Comparison of ENCODE assay signal across 1 cellular context in genomic region chr2:31008571-31009114, GRCh38.
TF ChIP-seq lines count a peak whose summit lies in the region.

No MANE protein-coding gene starts in this region.

TF ChIP-seq in HepG2, 621 proteins besides CTCF, POLR2A, EP300 and RAD21 (continued from another document):
- TF ChIP-seq LBX2 (CRISPR knock-in tag; IDR thresholded peaks at IDR 0.05; ENCODE audit: borderline replicate concordance) (no peak), FOXC1 (CRISPR knock-in tag; IDR thresholded peaks at IDR 0.05; ENCODE audit: borderline replicate concordance) (no peak), ZNF446 (CRISPR knock-in tag; IDR thresholded peaks at IDR 0.05) (no peak), USF2 (IDR thresholded peaks at IDR 0.05; ENCODE audit: low read depth, low read length) (no peak), USF2 (CRISPR knock-in tag; IDR thresholded peaks at IDR 0.05; ENCODE audit: borderline replicate concordance) (no peak), MEIS1 (CRISPR knock-in tag; IDR thresholded peaks at IDR 0.05; ENCODE audit: borderline replicate concordance) (no peak), ZNF547 (CRISPR knock-in tag; IDR thresholded peaks at IDR 0.05) (no peak), FOSL2 (CRISPR knock-in tag; IDR thresholded peaks at IDR 0.05) (no peak), ZBTB43 (CRISPR knock-in tag; conservative IDR thresholded peaks at IDR 0.05) (no peak), FLYWCH1 (CRISPR knock-in tag; IDR thresholded peaks at IDR 0.05) (no peak), ZNF12 (CRISPR knock-in tag; IDR thresholded peaks at IDR 0.05) (no peak)
- TF ChIP-seq, protein P1, sequence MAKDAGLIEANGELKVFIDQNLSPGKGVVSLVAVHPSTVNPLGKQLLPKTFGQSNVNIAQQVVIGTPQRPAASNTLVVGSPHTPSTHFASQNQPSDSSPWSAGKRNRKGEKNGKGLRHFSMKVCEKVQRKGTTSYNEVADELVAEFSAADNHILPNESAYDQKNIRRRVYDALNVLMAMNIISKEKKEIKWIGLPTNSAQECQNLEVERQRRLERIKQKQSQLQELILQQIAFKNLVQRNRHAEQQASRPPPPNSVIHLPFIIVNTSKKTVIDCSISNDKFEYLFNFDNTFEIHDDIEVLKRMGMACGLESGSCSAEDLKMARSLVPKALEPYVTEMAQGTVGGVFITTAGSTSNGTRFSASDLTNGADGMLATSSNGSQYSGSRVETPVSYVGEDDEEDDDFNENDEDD (CRISPR knock-in tag; IDR thresholded peaks at IDR 0.05; ENCODE audit: borderline replicate concordance), result no peak
- TF ChIP-seq, protein P2, sequence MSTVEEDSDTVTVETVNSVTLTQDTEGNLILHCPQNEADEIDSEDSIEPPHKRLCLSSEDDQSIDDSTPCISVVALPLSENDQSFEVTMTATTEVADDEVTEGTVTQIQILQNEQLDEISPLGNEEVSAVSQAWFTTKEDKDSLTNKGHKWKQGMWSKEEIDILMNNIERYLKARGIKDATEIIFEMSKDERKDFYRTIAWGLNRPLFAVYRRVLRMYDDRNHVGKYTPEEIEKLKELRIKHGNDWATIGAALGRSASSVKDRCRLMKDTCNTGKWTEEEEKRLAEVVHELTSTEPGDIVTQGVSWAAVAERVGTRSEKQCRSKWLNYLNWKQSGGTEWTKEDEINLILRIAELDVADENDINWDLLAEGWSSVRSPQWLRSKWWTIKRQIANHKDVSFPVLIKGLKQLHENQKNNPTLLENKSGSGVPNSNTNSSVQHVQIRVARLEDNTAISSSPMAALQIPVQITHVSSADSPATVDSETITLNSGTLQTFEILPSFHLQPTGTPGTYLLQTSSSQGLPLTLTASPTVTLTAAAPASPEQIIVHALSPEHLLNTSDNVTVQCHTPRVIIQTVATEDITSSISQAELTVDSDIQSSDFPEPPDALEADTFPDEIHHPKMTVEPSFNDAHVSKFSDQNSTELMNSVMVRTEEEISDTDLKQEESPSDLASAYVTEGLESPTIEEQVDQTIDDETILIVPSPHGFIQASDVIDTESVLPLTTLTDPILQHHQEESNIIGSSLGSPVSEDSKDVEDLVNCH (CRISPR knock-in tag; IDR thresholded peaks at IDR 0.05), result no peak
- TF ChIP-seq, protein P3, sequence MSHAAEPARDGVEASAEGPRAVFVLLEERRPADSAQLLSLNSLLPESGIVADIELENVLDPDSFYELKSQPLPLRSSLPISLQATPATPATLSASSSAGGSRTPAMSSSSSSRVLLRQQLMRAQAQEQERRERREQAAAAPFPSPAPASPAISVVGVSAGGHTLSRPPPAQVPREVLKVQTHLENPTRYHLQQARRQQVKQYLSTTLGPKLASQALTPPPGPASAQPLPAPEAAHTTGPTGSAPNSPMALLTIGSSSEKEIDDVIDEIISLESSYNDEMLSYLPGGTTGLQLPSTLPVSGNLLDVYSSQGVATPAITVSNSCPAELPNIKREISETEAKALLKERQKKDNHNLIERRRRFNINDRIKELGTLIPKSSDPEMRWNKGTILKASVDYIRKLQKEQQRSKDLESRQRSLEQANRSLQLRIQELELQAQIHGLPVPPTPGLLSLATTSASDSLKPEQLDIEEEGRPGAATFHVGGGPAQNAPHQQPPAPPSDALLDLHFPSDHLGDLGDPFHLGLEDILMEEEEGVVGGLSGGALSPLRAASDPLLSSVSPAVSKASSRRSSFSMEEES (CRISPR knock-in tag; IDR thresholded peaks at IDR 0.05), result no peak
- TF ChIP-seq, protein P4, sequence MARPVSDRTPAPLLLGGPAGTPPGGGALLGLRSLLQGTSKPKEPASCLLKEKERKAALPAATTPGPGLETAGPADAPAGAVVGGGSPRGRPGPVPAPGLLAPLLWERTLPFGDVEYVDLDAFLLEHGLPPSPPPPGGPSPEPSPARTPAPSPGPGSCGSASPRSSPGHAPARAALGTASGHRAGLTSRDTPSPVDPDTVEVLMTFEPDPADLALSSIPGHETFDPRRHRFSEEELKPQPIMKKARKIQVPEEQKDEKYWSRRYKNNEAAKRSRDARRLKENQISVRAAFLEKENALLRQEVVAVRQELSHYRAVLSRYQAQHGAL (CRISPR knock-in tag; IDR thresholded peaks at IDR 0.05; ENCODE audit: not compliant biosample characterization), result no peak
- TF ChIP-seq, protein P5, sequence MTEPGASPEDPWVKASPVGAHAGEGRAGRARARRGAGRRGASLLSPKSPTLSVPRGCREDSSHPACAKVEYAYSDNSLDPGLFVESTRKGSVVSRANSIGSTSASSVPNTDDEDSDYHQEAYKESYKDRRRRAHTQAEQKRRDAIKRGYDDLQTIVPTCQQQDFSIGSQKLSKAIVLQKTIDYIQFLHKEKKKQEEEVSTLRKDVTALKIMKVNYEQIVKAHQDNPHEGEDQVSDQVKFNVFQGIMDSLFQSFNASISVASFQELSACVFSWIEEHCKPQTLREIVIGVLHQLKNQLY (CRISPR knock-in tag; IDR thresholded peaks at IDR 0.05), result no peak
